ENCODE assay signal across 33 cellular contexts in genomic region chr1:18333220-18333619, GRCh38.
"Had no signal": no experiment of that assay in that cellular context is flagged by ENCODE, and none has a peak within 500 bp of the region (broad histone marks: within the 10 kb centered on the region; RNA-seq: fewer than 3 reads in every experiment).

No MANE protein-coding gene starts in this region.

- H3K27ac Mint-ChIP-seq: activated CD4-positive, alpha-beta memory T cell treated with anti-CD3 and anti-CD28 coated beads for 36 hours; activated CD4-positive, alpha-beta T cell treated with anti-CD3 and anti-CD28 coated beads for 36 hours; activated CD4-positive, alpha-beta T cell treated with anti-CD3 and anti-CD28 coated beads, Interleukin-2, amount 10 ng/mL, durations not matched to agents 24 days and 14 days; activated CD8-positive, alpha-beta memory T cell treated with anti-CD3 and anti-CD28 coated beads, Interleukin-2, amount 10 ng/mL, durations not matched to agents 7 days and 5 days; activated CD8-positive, alpha-beta T cell treated with anti-CD3 and anti-CD28 coated beads, Interleukin-2, amount 10 ng/mL, durations not matched to agents 7 days and 5 days; activated naive CD4-positive, alpha-beta T cell treated with anti-CD3 and anti-CD28 coated beads for 36 hours; activated naive CD4-positive, alpha-beta T cell treated with anti-CD3 and anti-CD28 coated beads, Interleukin-2, amount 50 U/mL, for 72 hours; activated naive CD8-positive, alpha-beta T cell treated with anti-CD3 and anti-CD28 coated beads, Interleukin-2, amount 10 ng/mL, durations not matched to agents 7 days and 5 days; activated T-helper 1 cell treated with anti-CD3 and anti-CD28 coated beads, Interleukin-12 subunit alpha, Interleukin-12 subunit beta, Interleukin-2, Interleukin-4 antibody, amounts not matched to agents 30 ng/mL and 10 ng/mL and 1 ng/mL, durations not matched to agents 14 hours and 24 hours and 36 hours; activated T-helper 2 cell treated with anti-CD3 and anti-CD28 coated beads, Interferon-gamma antibody, Interleukin-2, Interleukin-4, amounts not matched to agents 10 μg/mL and 5 μg/mL and 100 μg/mL, durations not matched to agents 14 hours and 24 hours and 36 hours; T-helper 17 cell; T-helper 2 cell treated with Interferon-gamma antibody and Interleukin-4, amounts not matched to agents 5 μg/mL and 100 μg/mL, for 36 hours had no signal

- H3K36me3 ChIP-seq: ascending aorta, breast epithelium, cardiac muscle cell, colonic mucosa, esophagus squamous epithelium, gastroesophageal sphincter, heart right ventricle, WERI-Rb-1 had no signal

- H3K9me3 ChIP-seq: ascending aorta, breast epithelium, colonic mucosa, esophagus squamous epithelium, gastroesophageal sphincter, heart right ventricle had no signal

- H3K36me3 Mint-ChIP-seq: activated CD4-positive, alpha-beta memory T cell treated with anti-CD3 and anti-CD28 coated beads for 36 hours; activated CD8-positive, alpha-beta memory T cell treated with anti-CD3 and anti-CD28 coated beads, Interleukin-2, amount 10 ng/mL, durations not matched to agents 7 days and 5 days; activated naive CD4-positive, alpha-beta T cell treated with anti-CD3 and anti-CD28 coated beads, Interleukin-2, amount 50 U/mL, for 72 hours; activated naive CD8-positive, alpha-beta T cell treated with anti-CD3 and anti-CD28 coated beads, Interleukin-2, amount 10 ng/mL, durations not matched to agents 7 days and 5 days; brain had no signal

- DNase-seq: activated CD4-positive, alpha-beta memory T cell treated with anti-CD3 and anti-CD28 coated beads for 36 hours; activated CD4-positive, alpha-beta T cell treated with anti-CD3 and anti-CD28 coated beads for 36 hours; activated CD4-positive, alpha-beta T cell treated with anti-CD3 and anti-CD28 coated beads, Interleukin-2, amount 10 ng/mL, durations not matched to agents 24 days and 14 days; activated CD4-positive, CD25-positive, alpha-beta regulatory T cell; activated CD4-positive, CD25-positive, alpha-beta regulatory T cell treated with anti-CD3 and anti-CD28 coated beads, Interleukin-2, amount 50 U/mL, for 72 hours; activated CD8-positive, alpha-beta memory T cell treated with anti-CD3 and anti-CD28 coated beads, Interleukin-2, amount 10 ng/mL, durations not matched to agents 7 days and 5 days; activated CD8-positive, alpha-beta memory T cell treated with anti-CD3 and anti-CD28 coated beads, Interleukin-2, amount 50 U/mL, for 4 hours; activated CD8-positive, alpha-beta T cell treated with anti-CD3 and anti-CD28 coated beads, Interleukin-2, amount 10 ng/mL, durations not matched to agents 7 days and 5 days; activated effector memory CD4-positive, alpha-beta T cell treated with anti-CD3 and anti-CD28 coated beads, Interleukin-2, amount 50 U/mL, for 16 hours; activated naive CD4-positive, alpha-beta T cell treated with anti-CD3 and anti-CD28 coated beads for 36 hours; activated naive CD8-positive, alpha-beta T cell treated with anti-CD3 and anti-CD28 coated beads, Interleukin-2, amount 10 ng/mL, durations not matched to agents 7 days and 5 days; activated T-cell treated with anti-CD3 and anti-CD28 coated beads, Interleukin-2, amount 50 U/mL, for 1 hour; activated T-cell treated with anti-CD3 and anti-CD28 coated beads, Interleukin-2, amount 50 U/mL, for 48 hours; central memory CD4-positive, alpha-beta T cell; cerebellar nuclear complex; colonic mucosa; effector CD8-positive, alpha-beta T cell; esophagus squamous epithelium; foreskin melanocyte; heart right ventricle; T-helper 17 cell; T1000; WERI-Rb-1 had no signal

- H3K4me3 Mint-ChIP-seq: activated CD4-positive, alpha-beta memory T cell treated with anti-CD3 and anti-CD28 coated beads for 36 hours; activated CD4-positive, alpha-beta T cell treated with anti-CD3 and anti-CD28 coated beads for 36 hours; activated CD4-positive, alpha-beta T cell treated with anti-CD3 and anti-CD28 coated beads, Interleukin-2, amount 10 ng/mL, durations not matched to agents 24 days and 14 days; activated CD8-positive, alpha-beta memory T cell treated with anti-CD3 and anti-CD28 coated beads, Interleukin-2, amount 10 ng/mL, durations not matched to agents 7 days and 5 days; activated CD8-positive, alpha-beta T cell treated with anti-CD3 and anti-CD28 coated beads, Interleukin-2, amount 10 ng/mL, durations not matched to agents 7 days and 5 days; activated naive CD4-positive, alpha-beta T cell treated with anti-CD3 and anti-CD28 coated beads for 36 hours; activated naive CD8-positive, alpha-beta T cell treated with anti-CD3 and anti-CD28 coated beads, Interleukin-2, amount 10 ng/mL, durations not matched to agents 7 days and 5 days; activated T-helper 1 cell treated with anti-CD3 and anti-CD28 coated beads, Interleukin-12 subunit alpha, Interleukin-12 subunit beta, Interleukin-2, Interleukin-4 antibody, amounts not matched to agents 30 ng/mL and 10 ng/mL and 1 ng/mL, durations not matched to agents 14 hours and 24 hours and 36 hours; T-helper 17 cell; T-helper 2 cell treated with Interferon-gamma antibody and Interleukin-4, amounts not matched to agents 5 μg/mL and 100 μg/mL, for 36 hours had no signal

- H3K27me3 ChIP-seq: ascending aorta, cardiac muscle cell, colonic mucosa had no signal

- H3K4me1 Mint-ChIP-seq: activated CD4-positive, alpha-beta T cell treated with anti-CD3 and anti-CD28 coated beads for 36 hours; activated CD4-positive, alpha-beta T cell treated with anti-CD3 and anti-CD28 coated beads, Interleukin-2, amount 10 ng/mL, durations not matched to agents 24 days and 14 days; activated CD8-positive, alpha-beta memory T cell treated with anti-CD3 and anti-CD28 coated beads, Interleukin-2, amount 10 ng/mL, durations not matched to agents 7 days and 5 days; activated naive CD8-positive, alpha-beta T cell treated with anti-CD3 and anti-CD28 coated beads, Interleukin-2, amount 10 ng/mL, durations not matched to agents 7 days and 5 days; T-helper 17 cell had no signal

- ATAC-seq: activated CD4-positive, alpha-beta T cell treated with anti-CD3 and anti-CD28 coated beads for 36 hours; activated CD8-positive, alpha-beta memory T cell treated with anti-CD3 and anti-CD28 coated beads, Interleukin-2, amount 10 ng/mL, durations not matched to agents 7 days and 5 days; activated CD8-positive, alpha-beta T cell treated with anti-CD3 and anti-CD28 coated beads, Interleukin-2, amount 10 ng/mL, durations not matched to agents 7 days and 5 days; activated naive CD4-positive, alpha-beta T cell treated with anti-CD3 and anti-CD28 coated beads, Interleukin-2, amount 50 U/mL, for 72 hours; gastroesophageal sphincter; heart right ventricle; T-helper 17 cell had no signal

- H3K4me1 ChIP-seq: ascending aorta, breast epithelium, colonic mucosa, esophagus squamous epithelium, gastroesophageal sphincter, heart right ventricle had no signal

- H3K27ac ChIP-seq: ascending aorta, breast epithelium, cardiac muscle cell, colonic mucosa, epithelial cell of prostate, esophagus squamous epithelium, gastroesophageal sphincter, heart right ventricle, WERI-Rb-1 had no signal

- H3K9me3 Mint-ChIP-seq: activated CD4-positive, alpha-beta memory T cell treated with anti-CD3 and anti-CD28 coated beads for 36 hours; activated CD4-positive, alpha-beta T cell treated with anti-CD3 and anti-CD28 coated beads, Interleukin-2, amount 10 ng/mL, durations not matched to agents 24 days and 14 days; activated naive CD4-positive, alpha-beta T cell treated with anti-CD3 and anti-CD28 coated beads for 36 hours; activated naive CD4-positive, alpha-beta T cell treated with anti-CD3 and anti-CD28 coated beads, Interleukin-2, amount 50 U/mL, for 72 hours; activated naive CD8-positive, alpha-beta T cell treated with anti-CD3 and anti-CD28 coated beads, Interleukin-2, amount 10 ng/mL, durations not matched to agents 7 days and 5 days; activated T-helper 1 cell treated with anti-CD3 and anti-CD28 coated beads, Interleukin-12 subunit alpha, Interleukin-12 subunit beta, Interleukin-2, Interleukin-4 antibody, amounts not matched to agents 30 ng/mL and 10 ng/mL and 1 ng/mL, durations not matched to agents 14 hours and 24 hours and 36 hours; activated T-helper 2 cell treated with anti-CD3 and anti-CD28 coated beads, Interferon-gamma antibody, Interleukin-2, Interleukin-4, amounts not matched to agents 10 μg/mL and 5 μg/mL and 100 μg/mL, durations not matched to agents 14 hours and 24 hours and 36 hours; brain; T-helper 2 cell treated with Interferon-gamma antibody and Interleukin-4, amounts not matched to agents 5 μg/mL and 100 μg/mL, for 36 hours had no signal

- H3K4me3 ChIP-seq: ascending aorta, breast epithelium, cardiac muscle cell, colonic mucosa, esophagus squamous epithelium, gastroesophageal sphincter, heart right ventricle had no signal

- H3K27me3 Mint-ChIP-seq: activated CD4-positive, alpha-beta T cell treated with anti-CD3 and anti-CD28 coated beads, Interleukin-2, amount 10 ng/mL, durations not matched to agents 24 days and 14 days; activated CD8-positive, alpha-beta memory T cell treated with anti-CD3 and anti-CD28 coated beads, Interleukin-2, amount 10 ng/mL, durations not matched to agents 7 days and 5 days had no signal
